ENCODE assay signal across 11 cellular contexts in genomic region chr10:48605264-48605615, GRCh38. TPM values are rescaled to one million over a fixed set of nuclear protein-coding genes. Genes with fewer than 3 reads are reported as not detected.
DNase-seq lines count a peak whose midpoint lies in the region; ATAC-seq and TF ChIP-seq lines count a peak whose summit lies in the region.
"Had no signal": no experiment of that assay in that cellular context is flagged by ENCODE, and none has a peak within 500 bp of the region (broad histone marks: within the 10 kb centered on the region; RNA-seq: fewer than 3 reads in every experiment).

No MANE protein-coding gene starts in this region.

- no peak for TF ChIP-seq CTCF in brain (conservative IDR thresholded peaks at IDR 0.05)
- no peak for TF ChIP-seq CTCF in adrenal gland (IDR thresholded peaks at IDR 0.05)

- no peaks in the 10 kb centered on the region for H3K9me3 Mint-ChIP-seq in stimulated activated naive CD8-positive, alpha-beta T cell treated with anti-CD3 and anti-CD28 coated beads, Interleukin-15, Interleukin-2, amounts not matched to agents 100 ng/mL and 50 ng/mL, for 24 hours
- H3K9me3 Mint-ChIP-seq in brain = no peaks in the 10 kb centered on the region

- no peaks in the 10 kb centered on the region for H3K36me3 Mint-ChIP-seq in stimulated activated naive CD8-positive, alpha-beta T cell treated with anti-CD3 and anti-CD28 coated beads, Interleukin-15, Interleukin-2, amounts not matched to agents 100 ng/mL and 50 ng/mL, for 24 hours (ENCODE audit: low read depth)
- H3K36me3 Mint-ChIP-seq in brain = no peaks in the 10 kb centered on the region

- H3K9me3 ChIP-seq in mesenchymal stem cell (ENCODE audit: control insufficient read depth, low read length) = no peaks in the 10 kb centered on the region
- H3K9me3 ChIP-seq in aorta (ENCODE audit: control insufficient read depth, low read length) = no peaks in the 10 kb centered on the region
- no peaks in the 10 kb centered on the region for H3K9me3 ChIP-seq in adrenal gland (replicated peaks in 1 of 3)

- peak overlapping the region; percentile 61 for H4K8ac ChIP-seq in mesenchymal stem cell (ENCODE audit: low read length)

- H3K18ac ChIP-seq in mesenchymal stem cell (ENCODE audit: low read depth in 1 of 2, low read length in 2 of 2) = peak overlapping the region; percentile 42 to 64

- WGBS in mesenchymal stem cell = 0% methylated on average over 8 of the region's 9 CpGs
- WGBS in aorta, 2 donors = 1 to 2% methylated on average over 9 of the region's 9 CpGs
- WGBS in adrenal gland, 4 donors = 1 to 3% (median 2%) methylated on average over 4 to 9 of the region's 9 CpGs

- H3K4me1 ChIP-seq in mesenchymal stem cell (ENCODE audit: control insufficient read depth, insufficient read depth, low read depth, low read length) = peaks cover 31% of the 10 kb centered on the region
- H3K4me1 ChIP-seq in aorta (ENCODE audit: control insufficient read depth in 1 of 2, insufficient read depth in 2 of 2, low read length in 2 of 2) = no peaks in the 10 kb centered on the region
- H3K4me1 ChIP-seq in adrenal gland (replicated peaks in 1 of 2) = peaks cover 4 to 6% of the 10 kb centered on the region in 2 donors

- no peak overlapping the region for H3K23ac ChIP-seq in mesenchymal stem cell (ENCODE audit: low read length in 2 of 2)

- peak overlapping the region; percentile 13 to 37 for H3K4ac ChIP-seq in mesenchymal stem cell (ENCODE audit: low read depth in 1 of 2, low read length in 2 of 2)

- peak overlapping the region in 1 of 2 experiments; percentile 52 for H2BK12ac ChIP-seq in mesenchymal stem cell (ENCODE audit: low read length in 2 of 2)

- no peak for TF ChIP-seq POLR2A in adrenal gland (IDR thresholded peaks at IDR 0.05)

- no peak for DNase-seq in stimulated activated naive CD8-positive, alpha-beta T cell treated with anti-CD3 and anti-CD28 coated beads, Interleukin-15, Interleukin-2, amounts not matched to agents 100 U/mL and 50 U/mL, for 24 hours
- DNase-seq in mesenchymal stem cell (peak; percentile 37), aorta (no peak), NCI-H1694 treated with DMSO at 0.1 percent for 48 hours (lab: John Stamatoyannopoulos, UW) (no peak), adrenal gland (no peak), epidermal melanocyte (ENCODE audit: insufficient read length, low spot score) (no peak)
- DNase-seq: activated T-cell treated with anti-CD3 and anti-CD28 coated beads, Interleukin-2, amount 50 U/mL, for 1 hour; DMS153; kidney had no signal

- H3K79me1 ChIP-seq in mesenchymal stem cell (replicated peaks; ENCODE audit: low read length, poor library complexity, severe bottlenecking) = peaks cover 1% of the 10 kb centered on the region

- ATAC-seq in stimulated activated naive CD8-positive, alpha-beta T cell treated with anti-CD3 and anti-CD28 coated beads, Interleukin-15, Interleukin-2, amounts not matched to agents 100 U/mL and 50 U/mL, for 24 hours = no peak
- ATAC-seq in aorta (ENCODE audit: low FRiP score) = no peak

- peak overlapping the region; percentile 45 for H2BK120ac ChIP-seq in mesenchymal stem cell (ENCODE audit: low read depth, low read length)

- intact Hi-C loops in aorta (cut with DNase I) (loop anchor here in 1 of 2 donors (5.0 kb wide), 2 partner anchors 52 to 243 kb away; no protein-coding TSS in a partner anchor), adrenal gland (cut with DNase I) (no loop called here)

- no peak overlapping the region for H2AFZ ChIP-seq in mesenchymal stem cell (ENCODE audit: low read depth, low read length)

- no peaks in the 10 kb centered on the region for H3K27me3 ChIP-seq in mesenchymal stem cell (ENCODE audit: control insufficient read depth in 1 of 2, insufficient read depth in 1 of 2, low read length in 2 of 2)
- H3K27me3 ChIP-seq in aorta (ENCODE audit: control insufficient read depth in 1 of 2, insufficient read depth in 2 of 2, low read length in 1 of 2) = no peaks in the 10 kb centered on the region
- no peaks in the 10 kb centered on the region for H3K27me3 ChIP-seq in adrenal gland

- peak overlapping the region; percentile 36 for H4K91ac ChIP-seq in mesenchymal stem cell (ENCODE audit: low read length)

- H3K4me3 Mint-ChIP-seq in stimulated activated naive CD8-positive, alpha-beta T cell treated with anti-CD3 and anti-CD28 coated beads, Interleukin-15, Interleukin-2, amounts not matched to agents 100 ng/mL and 50 ng/mL, for 24 hours = peak overlapping the region; percentile 45
- peak overlapping the region; percentile 44 to 84 (median 74) for H3K4me3 Mint-ChIP-seq in brain

- no peak overlapping the region for H3K14ac ChIP-seq in mesenchymal stem cell (ENCODE audit: low read length in 2 of 2)

- no peak overlapping the region for H3K27ac ChIP-seq in mesenchymal stem cell (ENCODE audit: low read length, poor library complexity, severe bottlenecking)
- H3K27ac ChIP-seq in aorta (ENCODE audit: low read depth in 1 of 2, low read length in 2 of 2) = no peak overlapping the region
- no peak overlapping the region for H3K27ac ChIP-seq in adrenal gland

- H3K36me3 ChIP-seq in mesenchymal stem cell (ENCODE audit: control insufficient read depth in 1 of 2, insufficient read depth in 2 of 2, low read depth in 1 of 2, low read length in 2 of 2) (peaks cover 0 to 16% of the 10 kb centered on the region in 2 experiments), aorta (ENCODE audit: control insufficient read depth in 1 of 2, insufficient read depth in 2 of 2, low read length in 1 of 2) (no peaks in the 10 kb centered on the region), adrenal gland (replicated peaks in 1 of 2) (no peaks in the 10 kb centered on the region)

- peak overlapping the region; percentile 90 for H3K4me2 ChIP-seq in mesenchymal stem cell (ENCODE audit: low read length, poor library complexity, severe bottlenecking)

- H3K27ac Mint-ChIP-seq in stimulated activated naive CD8-positive, alpha-beta T cell treated with anti-CD3 and anti-CD28 coated beads, Interleukin-15, Interleukin-2, amounts not matched to agents 100 ng/mL and 50 ng/mL, for 24 hours = no peak overlapping the region
- H3K27ac Mint-ChIP-seq in brain = peak overlapping the region in 1 of 5 experiments; percentile 54

- peaks cover 5% of the 10 kb centered on the region for H3K4me1 Mint-ChIP-seq in stimulated activated naive CD8-positive, alpha-beta T cell treated with anti-CD3 and anti-CD28 coated beads, Interleukin-15, Interleukin-2, amounts not matched to agents 100 ng/mL and 50 ng/mL, for 24 hours (ENCODE audit: low read depth)
- H3K4me1 Mint-ChIP-seq in brain = peaks cover 7% of the 10 kb centered on the region

- H3K27me3 Mint-ChIP-seq in stimulated activated naive CD8-positive, alpha-beta T cell treated with anti-CD3 and anti-CD28 coated beads, Interleukin-15, Interleukin-2, amounts not matched to agents 100 ng/mL and 50 ng/mL, for 24 hours = peaks cover 35% of the 10 kb centered on the region
- peaks cover 19% of the 10 kb centered on the region for H3K27me3 Mint-ChIP-seq in brain

- no peak overlapping the region for H2BK5ac ChIP-seq in mesenchymal stem cell (ENCODE audit: low read depth, low read length, poor library complexity, severe bottlenecking)

- H2BK15ac ChIP-seq in mesenchymal stem cell (ENCODE audit: low read depth, poor library complexity, severe bottlenecking) = no peak overlapping the region

- peak overlapping the region; percentile 63 to 97 for H3K4me3 ChIP-seq in mesenchymal stem cell (ENCODE audit: insufficient read depth in 1 of 2, low read depth in 1 of 2, low read length in 2 of 2)
- peak overlapping the region; percentile 11 to 47 for H3K4me3 ChIP-seq in aorta (ENCODE audit: low read length in 2 of 2)
- peak overlapping the region in 1 of 4 donors; percentile 47 for H3K4me3 ChIP-seq in adrenal gland

- no peak overlapping the region for H2AK5ac ChIP-seq in mesenchymal stem cell (ENCODE audit: low read length, severe bottlenecking)

- H3K9ac ChIP-seq in mesenchymal stem cell (ENCODE audit: low read length) = peak overlapping the region; percentile 94

RNA-seq across cellular contexts. Expression of gene ARHGAP22, which starts 0.4 kb away (rescaled TPM):
- polyA plus RNA-seq in brain (ENCODE audit: insufficient read depth, low read depth, low replicate concordance) = 8.7 TPM
- 14.3 TPM for polyA plus RNA-seq in mesenchymal stem cell (2013, experiment 1 of 2)
- polyA plus RNA-seq in mesenchymal stem cell (2013, experiment 2 of 2) = 14.4 TPM
- total RNA-seq in aorta = 10 to 100 TPM; 19.1 to 29.1 TPM
- 10 to 100 TPM in 1 of 2 donors, 1 to 10 TPM in 1; 6.1 to 15.1 TPM for polyA plus RNA-seq in aorta
- total RNA-seq in adrenal gland = 1 to 10 TPM in 7 of 8 donors, under 1 TPM in 1; 0.91 to 8.0 (median 4.9) TPM
- 10 to 100 TPM in 1 of 3 donors, 1 to 10 TPM in 2; 1.1 to 11.6 (median 4.6) TPM for polyA plus RNA-seq in adrenal gland
